ENCODE assay signal across 2 cellular contexts in genomic region chr17:45371414-45372324, GRCh38.
A peak's percentile ranks its signal among the peaks of the same experiment; 100 is the strongest.
TF ChIP-seq lines count a peak whose summit lies in the region.

No MANE protein-coding gene starts in this region.

TF ChIP-seq in SK-N-SH, 30 proteins besides CTCF, POLR2A, EP300 and RAD21 (continued from another document and continues in another):
- no peak for TF ChIP-seq CHD2 (IDR thresholded peaks at IDR 0.05; ENCODE audit: low read length, partially characterized antibody)
- peak; percentile 71 for TF ChIP-seq REST (IDR thresholded peaks at IDR 0.05; ENCODE audit: low read depth, low read length)
- peak; percentile 73 for TF ChIP-seq POLR2AphosphoS5 (IDR thresholded peaks at IDR 0.05; ENCODE audit: low read depth, low read length)
- no peak for TF ChIP-seq RFX5 (IDR thresholded peaks at IDR 0.05; ENCODE audit: low read length)
- peak; percentile 92 for TF ChIP-seq FOSL2 (IDR thresholded peaks at IDR 0.05; ENCODE audit: borderline replicate concordance, low read depth)
- TF ChIP-seq NFIC (IDR thresholded peaks at IDR 0.05; ENCODE audit: borderline replicate concordance) = peak; percentile 76
- 0 out of 2 replicates have a peak, but pooled peaks have one; percentile 33 for TF ChIP-seq MAX (IDR thresholded peaks at IDR 0.05; ENCODE audit: low read depth)
- TF ChIP-seq ELF1 (IDR thresholded peaks at IDR 0.05) = no peak
- TF ChIP-seq IRF3 (IDR thresholded peaks at IDR 0.05; ENCODE audit: low read depth, low read length) = no peak
- TF ChIP-seq ZBTB33 (IDR thresholded peaks at IDR 0.05; ENCODE audit: borderline replicate concordance, low read depth) = no peak
- no peak for TF ChIP-seq GATA2 (CRISPR knock-in tag; IDR thresholded peaks at IDR 0.05)
- peak; percentile 99 for TF ChIP-seq TEAD4 (IDR thresholded peaks at IDR 0.05; ENCODE audit: borderline replicate concordance, insufficient read depth)
- TF ChIP-seq SIN3A (IDR thresholded peaks at IDR 0.05; ENCODE audit: borderline replicate concordance, low read depth, low read length) = peak; percentile 55; the same call in 1 of the 2 replicates
- TF ChIP-seq USF2 (IDR thresholded peaks at IDR 0.05; ENCODE audit: borderline replicate concordance, low read depth, low read length) = no peak
- no peak for TF ChIP-seq RCOR1 (IDR thresholded peaks at IDR 0.05; ENCODE audit: low read length)
- no peak for TF ChIP-seq FOXJ3 (CRISPR knock-in tag; IDR thresholded peaks at IDR 0.05)
- TF ChIP-seq SMC3 (IDR thresholded peaks at IDR 0.05; ENCODE audit: low read depth, low read length) = peak; percentile 8; the same call in 1 of the 2 replicates
- TF ChIP-seq NRF1 (IDR thresholded peaks at IDR 0.05; ENCODE audit: low read depth, low read length) = no peak
- peak; percentile 74; the same call in 1 of the 2 replicates for TF ChIP-seq TAF1 (IDR thresholded peaks at IDR 0.05; ENCODE audit: borderline replicate concordance, low read depth, low read length)
- no peak for TF ChIP-seq USF1 (IDR thresholded peaks at IDR 0.05; ENCODE audit: borderline replicate concordance, low read depth)
- no peak; the same call in 1 of the 2 replicates for TF ChIP-seq MXI1 (IDR thresholded peaks at IDR 0.05; ENCODE audit: low read depth, low read length)
- no peak for TF ChIP-seq MEF2A (IDR thresholded peaks at IDR 0.05; ENCODE audit: borderline replicate concordance, low read depth)
- peak; percentile 67 for TF ChIP-seq FOXM1 (IDR thresholded peaks at IDR 0.05; ENCODE audit: low read depth)
- TF ChIP-seq YY1 (IDR thresholded peaks at IDR 0.05; ENCODE audit: low read depth) = no peak

TF ChIP-seq in HepG2, 621 proteins besides CTCF, POLR2A, EP300 and RAD21 (continued from another document and continues in another):
- TF ChIP-seq ZNF407 (CRISPR knock-in tag; IDR thresholded peaks at IDR 0.05; ENCODE audit: not compliant biosample characterization) (no peak), RFX3 (CRISPR knock-in tag; IDR thresholded peaks at IDR 0.05) (no peak), ZNF512B (CRISPR knock-in tag; IDR thresholded peaks at IDR 0.05; ENCODE audit: borderline replicate concordance) (peak; percentile 87; the same call in 1 of the 2 replicates), ZNF557 (CRISPR knock-in tag; IDR thresholded peaks at IDR 0.05) (no peak), CEBPG (CRISPR knock-in tag; IDR thresholded peaks at IDR 0.05) (peak; percentile 72), ADNP (CRISPR knock-in tag; IDR thresholded peaks at IDR 0.05) (no peak), ZNF484 (CRISPR knock-in tag; IDR thresholded peaks at IDR 0.05; ENCODE audit: borderline replicate concordance, low read depth) (no peak), ZNF331 (CRISPR knock-in tag; IDR thresholded peaks at IDR 0.05) (peak; percentile 80), ZNF879 (CRISPR knock-in tag; IDR thresholded peaks at IDR 0.05) (no peak), IRF1 (CRISPR knock-in tag; IDR thresholded peaks at IDR 0.05; ENCODE audit: low read depth) (no peak), RBM39 (IDR thresholded peaks at IDR 0.05; ENCODE audit: low read depth, low read length, poor library complexity, severe bottlenecking) (no peak), NPAS2 (CRISPR knock-in tag; IDR thresholded peaks at IDR 0.05; ENCODE audit: borderline replicate concordance) (no peak), HMG20A (CRISPR knock-in tag; IDR thresholded peaks at IDR 0.05; ENCODE audit: borderline replicate concordance) (peak; percentile 62), ZNF263 (CRISPR knock-in tag; IDR thresholded peaks at IDR 0.05) (peak; percentile 50), U2AF1 (optimal IDR thresholded peaks at IDR 0.05; ENCODE audit: low read depth, low read length) (no peak), ZNF275 (CRISPR knock-in tag; IDR thresholded peaks at IDR 0.05; ENCODE audit: borderline replicate concordance) (no peak), ZNF792 (CRISPR knock-in tag; IDR thresholded peaks at IDR 0.05) (peak; percentile 72; the same call in 1 of the 2 replicates), ATF4 (CRISPR knock-in tag; IDR thresholded peaks at IDR 0.05) (0 out of 4 replicates have a peak, but pooled peaks of 1 of the 2 experiments have one; percentile 38), FOSL1 (CRISPR knock-in tag; IDR thresholded peaks at IDR 0.05; ENCODE audit: borderline replicate concordance) (peak; percentile 97), ZNF383 (CRISPR knock-in tag; IDR thresholded peaks at IDR 0.05; ENCODE audit: borderline replicate concordance) (no peak), ARID2 (CRISPR knock-in tag; IDR thresholded peaks at IDR 0.05; ENCODE audit: borderline replicate concordance) (0 out of 2 replicates have a peak, but pooled peaks have one; percentile 39), ZNF329 (CRISPR knock-in tag; IDR thresholded peaks at IDR 0.05; ENCODE audit: low read depth) (peak; percentile 77; the same call in 1 of the 2 replicates), FOXA1 (IDR thresholded peaks at IDR 0.05) (no peak), FOXA1 (CRISPR knock-in tag; IDR thresholded peaks at IDR 0.05) (peak; percentile 33; the same call in 1 of the 2 replicates), E2F5 (CRISPR knock-in tag; conservative IDR thresholded peaks at IDR 0.05) (peak; percentile 75; the same call in 1 of the 2 replicates), ZNF782 (CRISPR knock-in tag; IDR thresholded peaks at IDR 0.05; ENCODE audit: borderline replicate concordance) (no peak), BRCA1 (CRISPR knock-in tag; IDR thresholded peaks at IDR 0.05) (no peak), ZNF34 (CRISPR knock-in tag; IDR thresholded peaks at IDR 0.05; ENCODE audit: borderline replicate concordance) (no peak), ZNF543 (CRISPR knock-in tag; IDR thresholded peaks at IDR 0.05) (no peak), NCOA2 (CRISPR knock-in tag; IDR thresholded peaks at IDR 0.05) (peak; percentile 31), HNF4A (CRISPR knock-in tag; IDR thresholded peaks at IDR 0.05) (peak; percentile 35; the same call in 1 of the 2 replicates), ZNF251 (CRISPR knock-in tag; IDR thresholded peaks at IDR 0.05) (no peak), ZNF550 (CRISPR knock-in tag; IDR thresholded peaks at IDR 0.05; ENCODE audit: borderline replicate concordance) (0 out of 2 replicates have a peak, but pooled peaks have one; percentile 52), TBX3 (IDR thresholded peaks at IDR 0.05; ENCODE audit: borderline replicate concordance) (no peak), AGO2 (optimal IDR thresholded peaks at IDR 0.05; ENCODE audit: low read depth, low read length) (peak; percentile 32), ZNF816 (CRISPR knock-in tag; IDR thresholded peaks at IDR 0.05; ENCODE audit: borderline replicate concordance) (peak; percentile 63; the same call in 1 of the 2 replicates), HNF1B (CRISPR knock-in tag; IDR thresholded peaks at IDR 0.05) (peak; percentile 70; the same call in 1 of the 2 replicates), RFXAP (CRISPR knock-in tag; IDR thresholded peaks at IDR 0.05; ENCODE audit: borderline replicate concordance) (no peak)
